In genomic region chr16:61823326-61823725, GRCh38 we compare ENCODE assay signal across 15 cellular contexts.
DNase-seq lines count a peak whose midpoint lies in the region; ATAC-seq and TF ChIP-seq lines count a peak whose summit lies in the region.
"Had no signal": no experiment of that assay in that cellular context is flagged by ENCODE, and none has a peak within 500 bp of the region (broad histone marks: within the 10 kb centered on the region; RNA-seq: fewer than 3 reads in every experiment).

No MANE protein-coding gene starts in this region.

- peak; percentile 61 for DNase-seq in DMS79 (lab: John Stamatoyannopoulos, UW)
- peak; percentile 79 for DNase-seq in DMS79 treated with DMSO at 0.1 percent for 48 hours (lab: John Stamatoyannopoulos, UW)
- peak; percentile 34 for DNase-seq in PC-3
- DNase-seq in astrocyte of the hippocampus (ENCODE audit: low read depth, low spot score), result peak; percentile 25
- no peak for DNase-seq in epidermal melanocyte (ENCODE audit: insufficient read length, low spot score)
- DNase-seq: C1 segment of cervical spinal cord; Caco-2; CD8-positive, alpha-beta T cell; DMS153; GF-D8; GM23248; H7; HCEC 1CT had no signal

- no peak overlapping the region for H3K27ac ChIP-seq in PC-3 (ENCODE audit: low read length)
- H3K27ac ChIP-seq: GM23248 had no signal

- no peak overlapping the region for H3K4me2 ChIP-seq in PC-3 (ENCODE audit: low read length)

- POLR2A ChIA-PET in PC-3 (lab: Charles Lee; ENCODE audit: unreplicated experiment), result no interaction called here

- no peaks in the 10 kb centered on the region for H3K9me2 ChIP-seq in PC-3 (replicated peaks; ENCODE audit: low read length)

- no peaks in the 10 kb centered on the region for H4K20me1 ChIP-seq in PC-3 (ENCODE audit: low read length)

- no peak overlapping the region for H2AFZ ChIP-seq in PC-3 (ENCODE audit: low read length)
- H2AFZ ChIP-seq: GM23248 had no signal

- H3K9ac ChIP-seq in PC-3 (ENCODE audit: low read length), result no peak overlapping the region
- H3K9ac ChIP-seq: GM23248 had no signal

- ATAC-seq in PC-3, result no peak
- no peak for ATAC-seq in GM19328 (IDR thresholded peaks at IDR 0.05; ENCODE audit: unreplicated experiment)
- ATAC-seq in GM18520 (IDR thresholded peaks at IDR 0.05; ENCODE audit: unreplicated experiment), result no peak
- ATAC-seq: CD8-positive, alpha-beta T cell had no signal

- H3K4me1 ChIP-seq in PC-3 (ENCODE audit: insufficient read depth, low read length), result peaks cover 28% of the 10 kb centered on the region
- H3K4me1 ChIP-seq: Caco-2 had no signal

- no peaks in the 10 kb centered on the region for H3K36me3 ChIP-seq in PC-3 (ENCODE audit: low read depth, low read length)

- H3K79me2 ChIP-seq in PC-3 (ENCODE audit: low read length), result no peaks in the 10 kb centered on the region

- no peaks in the 10 kb centered on the region for H3F3A ChIP-seq in PC-3 (ENCODE audit: low read length, unreplicated experiment)

- CTCF ChIA-PET in PC-3 (lab: Charles Lee), result no interaction called here

- intact Hi-C loops in PC-3 (cut with micrococcal nuclease), result no loop called here

- H3K9me3 ChIP-seq in PC-3 (ENCODE audit: low read length), result no peaks in the 10 kb centered on the region
- H3K9me3 ChIP-seq: Caco-2 had no signal

- H3K27me3 ChIP-seq in PC-3 (ENCODE audit: low read length), result no peaks in the 10 kb centered on the region

- no TSS peak for BruUV-seq in PC-3 (replicated peaks; lab: Mats Ljungman, UMichigan)

- H3K4me3 ChIP-seq in PC-3 (ENCODE audit: low read length), result no peak overlapping the region
- H3K4me3 ChIP-seq: GM23248 had no signal

- no peak for TF ChIP-seq CTCF in PC-3 (conservative IDR thresholded peaks at IDR 0.05; ENCODE audit: low read depth, low read length)
